ENCODE assay signal across 1 cellular context in the genomic region with DNA sequence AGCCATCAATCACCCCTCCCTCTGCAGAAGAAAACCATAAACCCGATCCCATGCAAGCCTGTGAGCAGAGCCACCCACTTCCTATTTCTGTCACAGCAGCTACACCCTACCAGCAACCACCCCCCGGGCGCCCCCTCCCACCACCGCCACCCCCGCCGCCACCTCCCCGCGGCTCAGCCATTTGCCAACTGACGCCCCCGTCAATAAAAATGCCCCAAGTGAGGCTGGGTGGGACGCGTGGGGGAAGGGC.
TF ChIP-seq lines count a peak whose summit lies in the region.

No MANE protein-coding gene starts in this region.

TF ChIP-seq in endothelial cell of umbilical vein, 7 proteins besides CTCF, POLR2A, EP300 and RAD21:
- TF ChIP-seq FOS (IDR thresholded peaks at IDR 0.05; ENCODE audit: borderline replicate concordance, insufficient read depth, low read length) (no peak), EZH2 (IDR thresholded peaks at IDR 0.05; ENCODE audit: borderline replicate concordance, low read depth, low read length, severe bottlenecking) (no peak), MYC (IDR thresholded peaks at IDR 0.05; ENCODE audit: low read depth, low read length) (no peak), GATA2 (IDR thresholded peaks at IDR 0.05; ENCODE audit: insufficient read depth, insufficient read length, low read depth, low read length) (no peak), JUN (IDR thresholded peaks at IDR 0.05; ENCODE audit: borderline replicate concordance, insufficient read depth, insufficient read length, low read depth) (no peak), MAX (IDR thresholded peaks at IDR 0.05; ENCODE audit: insufficient read depth, insufficient read length) (no peak), POLR2AphosphoS5 (IDR thresholded peaks at IDR 0.05; ENCODE audit: insufficient read depth, low read depth, low read length) (no peak)
